In genomic region chr20:49712918-49713778, GRCh38 we compare ENCODE assay signal across 8 cellular contexts. TPM values are rescaled to one million over a fixed set of nuclear protein-coding genes. Genes with fewer than 3 reads are reported as not detected.
DNase-seq lines count a peak whose midpoint lies in the region; ATAC-seq and TF ChIP-seq lines count a peak whose summit lies in the region.

No MANE protein-coding gene starts in this region.

- peak overlapping the region; percentile 88 for H3K4me3 Mint-ChIP-seq in CD4-positive, alpha-beta T cell
- H3K4me3 Mint-ChIP-seq in T-helper 1 cell treated with Interleukin-12 subunit alpha and Interleukin-12 subunit beta and Interleukin-4 antibody, amounts not matched to agents 30 μg/mL and 1 μg/mL, for 36 hours = peak overlapping the region; percentile 93
- peak overlapping the region; percentile 82 for H3K4me3 Mint-ChIP-seq in central memory CD8-positive, alpha-beta T cell

- H3K9me3 ChIP-seq in CD4-positive, alpha-beta T cell (ENCODE audit: control insufficient read depth, low read length) = no peaks in the 10 kb centered on the region

- H3K27me3 Mint-ChIP-seq in CD4-positive, alpha-beta T cell = no peaks in the 10 kb centered on the region
- H3K27me3 Mint-ChIP-seq in T-helper 1 cell treated with Interleukin-12 subunit alpha and Interleukin-12 subunit beta and Interleukin-4 antibody, amounts not matched to agents 30 μg/mL and 1 μg/mL, for 36 hours (ENCODE audit: low read depth) = no peaks in the 10 kb centered on the region
- no peaks in the 10 kb centered on the region for H3K27me3 Mint-ChIP-seq in central memory CD8-positive, alpha-beta T cell

- H3K27me3 ChIP-seq in CD4-positive, alpha-beta T cell (ENCODE audit: control insufficient read depth, insufficient read depth, low read length) = no peaks in the 10 kb centered on the region

- CTCF ChIA-PET in CD4-positive, alpha-beta T cell (lab: Charles Lee) = interaction anchor here (0.8 kb wide), 1 partner anchor 51 kb away, joined by 3 read pairs; no protein-coding TSS in a partner anchor

- H3K27ac Mint-ChIP-seq in CD4-positive, alpha-beta T cell = no peak overlapping the region
- peak overlapping the region; percentile 88 for H3K27ac Mint-ChIP-seq in T-helper 1 cell treated with Interleukin-12 subunit alpha and Interleukin-12 subunit beta and Interleukin-4 antibody, amounts not matched to agents 30 μg/mL and 1 μg/mL, for 36 hours
- peak overlapping the region; percentile 92 for H3K27ac Mint-ChIP-seq in central memory CD8-positive, alpha-beta T cell (ENCODE audit: low read depth)

- H3K4me1 Mint-ChIP-seq in CD4-positive, alpha-beta T cell (ENCODE audit: low read depth) = peaks cover 36% of the 10 kb centered on the region
- peaks cover 45% of the 10 kb centered on the region for H3K4me1 Mint-ChIP-seq in T-helper 1 cell treated with Interleukin-12 subunit alpha and Interleukin-12 subunit beta and Interleukin-4 antibody, amounts not matched to agents 30 μg/mL and 1 μg/mL, for 36 hours (ENCODE audit: low read depth)
- peaks cover 41% of the 10 kb centered on the region for H3K4me1 Mint-ChIP-seq in central memory CD8-positive, alpha-beta T cell

- peak; percentile 54 for ATAC-seq in CD4-positive, alpha-beta T cell (ENCODE audit: poor library complexity)
- ATAC-seq in GM19397 (IDR thresholded peaks at IDR 0.05; ENCODE audit: unreplicated experiment) = peak; percentile 53
- peak; percentile 14 for ATAC-seq in HG03558 (IDR thresholded peaks at IDR 0.05; ENCODE audit: extremely low read depth, unreplicated experiment)
- ATAC-seq in central memory CD8-positive, alpha-beta T cell (replicated peaks; ENCODE audit: extremely low read depth, poor library complexity, severe bottlenecking) = peak; percentile 53

- POLR2A ChIA-PET in CD4-positive, alpha-beta T cell (lab: Charles Lee) = interaction anchor here (1.0 to 1.7 kb wide), 3 partner anchors 49 to 222 kb away, joined by 3 to 8 read pairs (median 3); partner anchors contain the start of gene SLC9A8

- no peaks in the 10 kb centered on the region for H3K36me3 Mint-ChIP-seq in CD4-positive, alpha-beta T cell (ENCODE audit: low read depth)
- H3K36me3 Mint-ChIP-seq in T-helper 1 cell treated with Interleukin-12 subunit alpha and Interleukin-12 subunit beta and Interleukin-4 antibody, amounts not matched to agents 30 μg/mL and 1 μg/mL, for 36 hours (ENCODE audit: low read depth) = peaks cover 8% of the 10 kb centered on the region
- peaks cover 5% of the 10 kb centered on the region for H3K36me3 Mint-ChIP-seq in central memory CD8-positive, alpha-beta T cell (ENCODE audit: insufficient read depth)

- DNase-seq in CD4-positive, alpha-beta T cell = peak in 3 of 10 experiments; percentile 2 to 11 (median 3)
- DNase-seq in central memory CD8-positive, alpha-beta T cell (ENCODE audit: low spot score in 2 of 2) = no peak
- DNase-seq in left kidney (ENCODE audit: low read depth, low spot score) (peak; percentile 69), SW 1271 (lab: John Stamatoyannopoulos, UW) (no peak)
- DNase-seq in stimulated activated CD8-positive, alpha-beta memory T cell treated with anti-CD3 and anti-CD28 coated beads, Interleukin-15, amount 100 ng/mL, for 24 hours (ENCODE audit: low read depth) = peak; percentile 2

- H3K9me3 Mint-ChIP-seq in CD4-positive, alpha-beta T cell = no peaks in the 10 kb centered on the region
- no peaks in the 10 kb centered on the region for H3K9me3 Mint-ChIP-seq in T-helper 1 cell treated with Interleukin-12 subunit alpha and Interleukin-12 subunit beta and Interleukin-4 antibody, amounts not matched to agents 30 μg/mL and 1 μg/mL, for 36 hours
- H3K9me3 Mint-ChIP-seq in central memory CD8-positive, alpha-beta T cell = no peaks in the 10 kb centered on the region

- no peak for TF ChIP-seq CTCF in CD4-positive, alpha-beta T cell (IDR thresholded peaks at IDR 0.05)

- no peak overlapping the region for H3K27ac ChIP-seq in CD4-positive, alpha-beta T cell (ENCODE audit: low read depth, low read length)

- intact Hi-C loops in CD4-positive, alpha-beta T cell (cut with DNase I, micrococcal nuclease) = loop anchor here (5.0 to 10.0 kb wide), 7 partner anchors 41 to 1222 kb away; partner anchors contain the start of genes SLC9A8 (in 2 of the 2), ADNP (in 1 of the 2), PARD6B (in 1 of the 2) and PREX1 (in 1 of the 2)

RNA-seq across cellular contexts. Expression of gene B4GALT5, which starts 0.5 kb away (rescaled TPM):
- 1 to 10 TPM; 3.1 to 3.2 TPM for total RNA-seq in CD4-positive, alpha-beta T cell

Comparison
In these comparisons a context has a peak if more than half of its experiments do, and no peak if none do; other contexts are left out.
1. DNase-seq: peak in left kidney (single experiment) and stimulated activated CD8-positive, alpha-beta memory T cell treated with anti-CD3 and anti-CD28 coated beads, Interleukin-15, amount 100 ng/mL, for 24 hours (single experiment); none in central memory CD8-positive, alpha-beta T cell (0 of 2) and SW 1271 (0 of 2).
2. Peak in every context shown above with its lines, with median percentiles within 50 percentile points of each other: ATAC-seq and H3K4me3 Mint-ChIP-seq.